Comparison of ENCODE assay signal across 11 cellular contexts in genomic region chr19:49643466-49643865, GRCh38. TPM values are rescaled to one million over a fixed set of nuclear protein-coding genes. Genes with fewer than 3 reads are reported as not detected.
DNase-seq lines count a peak whose midpoint lies in the region; ATAC-seq and TF ChIP-seq lines count a peak whose summit lies in the region.
"Had no signal": no experiment of that assay in that cellular context is flagged by ENCODE, and none has a peak within 500 bp of the region (broad histone marks: within the 10 kb centered on the region; RNA-seq: fewer than 3 reads in every experiment).

No MANE protein-coding gene starts in this region.

- peak overlapping the region; percentile 100 for H3K27ac Mint-ChIP-seq in MCF 10A (ENCODE audit: low read depth, unreplicated experiment)

- H3K9me3 Mint-ChIP-seq in MCF 10A (ENCODE audit: unreplicated experiment): no peaks in the 10 kb centered on the region

- H3K36me3 ChIP-seq in breast epithelium (no peaks in the 10 kb centered on the region), SU-DHL-6 (ENCODE audit: low read length) (no peaks in the 10 kb centered on the region), skeletal muscle tissue (ENCODE audit: control insufficient read depth in 3 of 3, insufficient read depth in 3 of 3, low read length in 3 of 3) (peaks cover 16 to 27% (median 25%) of the 10 kb centered on the region in 3 donors)

- DNase-seq in MCF 10A (ENCODE audit: unreplicated experiment): no peak
- no peak for DNase-seq in breast epithelium (ENCODE audit: low spot score in 2 of 2)
- peak; percentile 65 to 81 for DNase-seq in erythroblast (lab: John Stamatoyannopoulos, UW)
- DNase-seq in NCI-H82 (lab: John Stamatoyannopoulos, UW): no peak
- no peak for DNase-seq in NCI-H2029 (lab: John Stamatoyannopoulos, UW)
- DNase-seq: activated CD4-positive, CD25-positive, alpha-beta regulatory T cell treated with anti-CD3 and anti-CD28 coated beads, Interleukin-2, amount 50 U/mL, for 72 hours; NCI-H524 treated with DMSO at 0.1 percent for 48 hours; stimulated activated CD8-positive, alpha-beta memory T cell treated with anti-CD3 and anti-CD28 coated beads, Interleukin-4, amount 100 ng/mL, for 48 hours had no signal

- peaks cover 28% of the 10 kb centered on the region for H3K79me2 ChIP-seq in SU-DHL-6 (ENCODE audit: insufficient read depth, low read length)

- POLR2A ChIA-PET in MCF 10A (lab: Yijun Ruan, JAX): interaction anchor here (0.6 to 7.5 kb wide), 9 partner anchors 10 to 207 kb away, joined by 3 to 167 read pairs (median 3); partner anchors contain the start of genes BCL2L12, IRF3, NOSIP and PRMT1

- H3K9me3 ChIP-seq in breast epithelium: no peaks in the 10 kb centered on the region
- H3K9me3 ChIP-seq in SU-DHL-6 (ENCODE audit: insufficient read depth, low read length): no peaks in the 10 kb centered on the region
- no peaks in the 10 kb centered on the region for H3K9me3 ChIP-seq in skeletal muscle tissue (ENCODE audit: control insufficient read depth in 3 of 3, low read length in 3 of 3)

- H4K20me1 ChIP-seq in SU-DHL-6 (ENCODE audit: low read depth, low read length): no peaks in the 10 kb centered on the region

- intact Hi-C loops in MCF 10A (cut with micrococcal nuclease) (no loop called here), breast epithelium (cut with DNase I; ENCODE audit: low total_unique reads) (no loop called here)

- TF ChIP-seq CTCF in MCF 10A (IDR thresholded peaks at IDR 0.05; ENCODE audit: unreplicated experiment) (no peak), breast epithelium (IDR thresholded peaks at IDR 0.05) (no peak), SU-DHL-6 (IDR thresholded peaks at IDR 0.05; ENCODE audit: insufficient read depth, low read length, poor library complexity, severe bottlenecking) (no peak)

- ATAC-seq in GM18907 (IDR thresholded peaks at IDR 0.05; ENCODE audit: unreplicated experiment): no peak

- H3K4me3 ChIP-seq in breast epithelium (peak overlapping the region in 1 of 3 donors; percentile 98), SU-DHL-6 (ENCODE audit: insufficient read depth, low read length, poor library complexity, severe bottlenecking) (no peak overlapping the region), skeletal muscle tissue (ENCODE audit: low read length in 3 of 3) (peak overlapping the region; percentile 22 to 99 (median 95))

- peak overlapping the region; percentile 84 for H3K4me3 Mint-ChIP-seq in MCF 10A (ENCODE audit: unreplicated experiment)

- H3K27me3 Mint-ChIP-seq in MCF 10A (ENCODE audit: insufficient read depth, unreplicated experiment): no peaks in the 10 kb centered on the region

- H3K27ac ChIP-seq in breast epithelium (no peak overlapping the region), SU-DHL-6 (ENCODE audit: low read depth, low read length) (no peak overlapping the region), skeletal muscle tissue (ENCODE audit: low read depth, low read length) (no peak overlapping the region)

- peaks cover 31% of the 10 kb centered on the region for H3K4me1 Mint-ChIP-seq in MCF 10A (ENCODE audit: insufficient read depth, unreplicated experiment)

- no peaks in the 10 kb centered on the region for H3K27me3 ChIP-seq in breast epithelium
- H3K27me3 ChIP-seq in SU-DHL-6 (ENCODE audit: low read length): no peaks in the 10 kb centered on the region
- H3K27me3 ChIP-seq in skeletal muscle tissue (ENCODE audit: control insufficient read depth in 3 of 3, insufficient read depth in 3 of 3, low read length in 3 of 3): no peaks in the 10 kb centered on the region

- no peak overlapping the region for H2AFZ ChIP-seq in SU-DHL-6 (ENCODE audit: low read depth, low read length, severe bottlenecking)

- H3K4me1 ChIP-seq in breast epithelium: peaks cover 2 to 18% of the 10 kb centered on the region in 2 donors
- H3K4me1 ChIP-seq in skeletal muscle tissue (ENCODE audit: control insufficient read depth in 3 of 3, insufficient read depth in 3 of 3, low read length in 3 of 3): peaks cover 32 to 39% (median 39%) of the 10 kb centered on the region in 3 donors

- BruUV-seq in MCF 10A (replicated peaks; lab: Mats Ljungman, UMichigan): no TSS peak

- 0 out of 2 replicates have a peak, but pooled peaks cover 12% of the 10 kb centered on the region for H3F3A ChIP-seq in SU-DHL-6 (ENCODE audit: insufficient read depth)

- no peaks in the 10 kb centered on the region for H3K9me2 ChIP-seq in SU-DHL-6 (replicated peaks; ENCODE audit: insufficient read depth, low read length)

- H3K4me2 ChIP-seq in SU-DHL-6 (ENCODE audit: low read depth, low read length, poor library complexity, severe bottlenecking): peak overlapping the region; percentile 68

- H3K9ac ChIP-seq in SU-DHL-6 (ENCODE audit: low read length) (peak overlapping the region; percentile 80), skeletal muscle tissue (ENCODE audit: low read depth in 1 of 3, low read length in 3 of 3) (peak overlapping the region; percentile 98 to 99 (median 99))

- TF ChIP-seq POLR2A in breast epithelium (IDR thresholded peaks at IDR 0.05): no peak
- no peak for TF ChIP-seq POLR2A in erythroblast (IDR thresholded peaks at IDR 0.05; ENCODE audit: low read length)

- CTCF ChIA-PET in MCF 10A (lab: Yijun Ruan, JAX): interaction anchor here (0.5 to 3.4 kb wide), 4 partner anchors 29 to 73 kb away, joined by 3 to 19 read pairs (median 4); no protein-coding TSS in a partner anchor

- peaks cover 32% of the 10 kb centered on the region for H3K36me3 Mint-ChIP-seq in MCF 10A (ENCODE audit: insufficient read depth, unreplicated experiment)

RNA-seq across cellular contexts. Expression of gene SCAF1, which starts 1.5 kb away (rescaled TPM):
- 81.3 and 101 TPM in 2 replicates for total RNA-seq in MCF 10A (2022)
- 10 to 100 TPM in 2 of 3 donors, 1 to 10 TPM in 1; 9.8 to 15.4 (median 10.6) TPM for total RNA-seq in breast epithelium
- total RNA-seq in skeletal muscle tissue: 8.4 TPM

RNA-seq across cellular contexts. Expression of gene RRAS, which starts 3.5 kb away (rescaled TPM):
- 37.6 and 56.5 TPM in 2 replicates for total RNA-seq in MCF 10A (2022)
- 100 to 1,000 TPM in 1 of 3 donors, 10 to 100 TPM in 2; 34.8 to 114 (median 41.0) TPM for total RNA-seq in breast epithelium
- total RNA-seq in skeletal muscle tissue: 4.2 TPM

RNA-seq across cellular contexts. Expression of gene IRF3, which starts 22.2 kb away (rescaled TPM):
- total RNA-seq in MCF 10A (2022): 65.6 and 82.2 TPM in 2 replicates
- 100 to 1,000 TPM in 1 of 3 donors, 10 to 100 TPM in 2; 39.7 to 100 (median 52.4) TPM for total RNA-seq in breast epithelium
- total RNA-seq in skeletal muscle tissue: 31.3 TPM

RNA-seq across cellular contexts. Expression of gene BCL2L12, which starts 22.3 kb away (rescaled TPM):
- total RNA-seq in MCF 10A (2022) (29.4 and 36.0 TPM in 2 replicates), breast epithelium (10 to 100 TPM in 1 of 3 donors, 1 to 10 TPM in 2; 5.1 to 11.7 (median 8.5) TPM), skeletal muscle tissue (4.7 TPM)

RNA-seq across cellular contexts. Expression of gene PRMT1, which starts 33.6 kb away (rescaled TPM):
- total RNA-seq in MCF 10A (2022) (236 and 304 TPM in 2 replicates), breast epithelium (100 to 1,000 TPM; 137 to 227 (median 154) TPM), skeletal muscle tissue (362 TPM)

Comparison
In these comparisons a context has a peak if more than half of its experiments do, and no peak if none do; other contexts are left out.
1. DNase-seq: peak in erythroblast (2 of 2); none in MCF 10A (single experiment), breast epithelium (0 of 2), NCI-H82 (single experiment) and NCI-H2029 (single experiment).